In the genomic region with DNA sequence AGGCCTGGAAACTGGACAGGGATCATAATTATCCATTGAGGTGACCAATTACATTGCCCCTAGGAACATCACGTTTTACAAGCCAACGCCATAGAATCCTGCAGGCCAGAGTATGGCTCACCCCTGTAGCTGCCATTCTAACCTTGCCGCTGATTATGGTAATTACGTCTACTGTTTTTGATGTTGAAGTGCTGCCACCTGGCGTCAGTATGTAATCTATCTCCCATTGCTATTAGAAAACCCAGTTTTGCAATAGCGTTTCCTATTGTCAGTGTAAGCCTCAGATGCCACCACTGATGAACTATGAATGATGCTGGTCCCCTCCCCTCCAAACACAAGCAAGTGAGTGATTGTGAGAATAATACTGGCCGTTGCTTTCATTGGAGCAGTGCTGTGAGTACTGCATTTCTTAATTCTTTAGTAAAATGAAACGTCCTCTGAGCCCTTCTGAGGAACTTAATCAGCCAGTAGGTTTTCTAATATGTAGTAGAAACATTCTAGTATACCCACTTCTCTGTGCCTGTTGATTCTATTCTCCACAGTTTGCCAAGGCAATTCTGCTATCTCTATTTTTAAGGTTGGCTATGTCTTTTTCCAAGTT, we compare ENCODE assay signal across 8 cellular contexts.
DNase-seq lines count a peak whose midpoint lies in the region; ATAC-seq and TF ChIP-seq lines count a peak whose summit lies in the region.

No MANE protein-coding gene starts in this region.

- POLR2A ChIA-PET in Caco-2 (lab: Charles Lee): no interaction called here
- POLR2A ChIA-PET in activated CD4-positive, alpha-beta T cell treated with anti-CD3 and anti-CD28 coated beads for 36 hours (lab: Charles Lee): no interaction called here

- H2AK5ac ChIP-seq in neuronal stem cell (ENCODE audit: low read depth, low read length): no peak overlapping the region

- H3K4me3 Mint-ChIP-seq in Caco-2 (ENCODE audit: unreplicated experiment): no peak overlapping the region
- H3K4me3 Mint-ChIP-seq in activated CD4-positive, alpha-beta T cell treated with anti-CD3 and anti-CD28 coated beads for 36 hours: no peak overlapping the region

- CTCF ChIA-PET in Caco-2 (lab: Charles Lee): interaction anchor here (0.6 to 1.2 kb wide), 4 partner anchors 9 to 156 kb away, joined by 3 to 7 read pairs (median 4); no protein-coding TSS in a partner anchor
- CTCF ChIA-PET in activated CD4-positive, alpha-beta T cell treated with anti-CD3 and anti-CD28 coated beads for 36 hours (lab: Charles Lee): interaction anchor here (0.6 to 1.4 kb wide), 6 partner anchors 9 to 680 kb away, joined by 3 to 9 read pairs (median 4); no protein-coding TSS in a partner anchor

- H3K36me3 Mint-ChIP-seq in Caco-2 (ENCODE audit: insufficient read depth, unreplicated experiment): no peaks in the 10 kb centered on the region
- H3K36me3 Mint-ChIP-seq in activated CD4-positive, alpha-beta T cell treated with anti-CD3 and anti-CD28 coated beads for 36 hours (ENCODE audit: low read depth): no peaks in the 10 kb centered on the region

- TF ChIP-seq CTCF in Caco-2 (IDR thresholded peaks at IDR 0.05; ENCODE audit: insufficient read depth in 1 of 2, low read depth in 1 of 2, low read length in 1 of 2, severe bottlenecking in 1 of 2, unreplicated experiment in 1 of 2): peak; percentile 51 to 59

- H3K4me1 ChIP-seq in Caco-2 (no peaks in the 10 kb centered on the region), neuronal stem cell (ENCODE audit: control insufficient read depth in 2 of 2, insufficient read depth in 1 of 2, low read depth in 1 of 2, low read length in 2 of 2) (no peaks in the 10 kb centered on the region)

- no peaks in the 10 kb centered on the region for H3K36me3 ChIP-seq in Caco-2 (ENCODE audit: control insufficient read depth, insufficient read depth, low read length)
- H3K36me3 ChIP-seq in neuronal stem cell (replicated peaks in 1 of 2; ENCODE audit: control insufficient read depth in 2 of 2, insufficient read depth in 2 of 2, low read length in 2 of 2): no peaks in the 10 kb centered on the region

- H3K9me3 ChIP-seq in Caco-2: no peaks in the 10 kb centered on the region
- no peaks in the 10 kb centered on the region for H3K9me3 ChIP-seq in neuronal stem cell (replicated peaks in 1 of 2; ENCODE audit: control insufficient read depth in 2 of 2, insufficient read depth in 1 of 2, low read depth in 1 of 2, low read length in 2 of 2)

- H2AFZ ChIP-seq in neuronal stem cell (ENCODE audit: low read length): no peak overlapping the region

- H4K91ac ChIP-seq in neuronal stem cell (ENCODE audit: low read depth, low read length, poor library complexity): no peak overlapping the region

- H3K27ac Mint-ChIP-seq in Caco-2 (ENCODE audit: unreplicated experiment): no peak overlapping the region
- H3K27ac Mint-ChIP-seq in activated CD4-positive, alpha-beta T cell treated with anti-CD3 and anti-CD28 coated beads for 36 hours: no peak overlapping the region

- H3K27ac ChIP-seq in neuronal stem cell (replicated peaks; ENCODE audit: low read length): no peak overlapping the region

- H3K4me1 Mint-ChIP-seq in Caco-2 (ENCODE audit: low read depth, unreplicated experiment): no peaks in the 10 kb centered on the region
- no peaks in the 10 kb centered on the region for H3K4me1 Mint-ChIP-seq in activated CD4-positive, alpha-beta T cell treated with anti-CD3 and anti-CD28 coated beads for 36 hours

- H2BK15ac ChIP-seq in neuronal stem cell (ENCODE audit: low read length): no peak overlapping the region

- H3K9me3 Mint-ChIP-seq in Caco-2 (ENCODE audit: unreplicated experiment): no peaks in the 10 kb centered on the region
- no peaks in the 10 kb centered on the region for H3K9me3 Mint-ChIP-seq in activated CD4-positive, alpha-beta T cell treated with anti-CD3 and anti-CD28 coated beads for 36 hours (ENCODE audit: low read depth)

- H3K18ac ChIP-seq in neuronal stem cell (ENCODE audit: low read length): no peak overlapping the region

- no peak overlapping the region for H3K4ac ChIP-seq in neuronal stem cell (ENCODE audit: low read length)

- H3K79me1 ChIP-seq in neuronal stem cell (ENCODE audit: low read depth, low read length): no peaks in the 10 kb centered on the region

- DNase-seq in Caco-2 (peak; percentile 58 to 61), NCI-H2171 (lab: John Stamatoyannopoulos, UW) (peak; percentile 10), fibroblast of peridontal ligament (ENCODE audit: extremely low read depth) (peak; percentile 37), neuronal stem cell (ENCODE audit: low spot score) (peak; percentile 56), posterior vena cava (ENCODE audit: low spot score) (no peak)
- DNase-seq in activated CD4-positive, alpha-beta T cell treated with anti-CD3 and anti-CD28 coated beads for 36 hours: peak; percentile 69

- H3K4me3 ChIP-seq in Caco-2 (ENCODE audit: low read depth, low read length): no peak overlapping the region
- no peak overlapping the region for H3K4me3 ChIP-seq in neuronal stem cell (ENCODE audit: low read length in 2 of 2)

- peaks cover 11% of the 10 kb centered on the region for H3K27me3 Mint-ChIP-seq in Caco-2 (ENCODE audit: insufficient read depth, unreplicated experiment)
- H3K27me3 Mint-ChIP-seq in activated CD4-positive, alpha-beta T cell treated with anti-CD3 and anti-CD28 coated beads for 36 hours: peaks cover 20% of the 10 kb centered on the region

- no peak overlapping the region for H3K4me2 ChIP-seq in neuronal stem cell (ENCODE audit: insufficient read depth, low read length, poor library complexity, severe bottlenecking)

- H2BK5ac ChIP-seq in neuronal stem cell (ENCODE audit: low read length): no peak overlapping the region

- no peak overlapping the region for H3K23ac ChIP-seq in neuronal stem cell (ENCODE audit: low read depth, low read length, poor library complexity)

- H2BK12ac ChIP-seq in neuronal stem cell (ENCODE audit: low read length): no peak overlapping the region

- H3K27me3 ChIP-seq in Caco-2 (replicated peaks; ENCODE audit: control insufficient read depth, insufficient read depth, low read length): no peaks in the 10 kb centered on the region
- peaks cover 0 to under 1% (median 0%) of the 10 kb centered on the region in 3 experiments for H3K27me3 ChIP-seq in neuronal stem cell (ENCODE audit: control insufficient read depth in 3 of 3, insufficient read depth in 3 of 3, low read depth in 1 of 3, low read length in 3 of 3)

- no CpG with 5 or more reads among the region's 8 CpGs for WGBS in neuronal stem cell (ENCODE audit: extremely low coverage in 2 of 2, insufficient read length in 2 of 2, insufficient replicate concordance in 1 of 2), 2 donors

- ATAC-seq in GM19025 (IDR thresholded peaks at IDR 0.05; ENCODE audit: low read depth, unreplicated experiment) (peak; percentile 57), HG03097 (IDR thresholded peaks at IDR 0.05; ENCODE audit: low FRiP score, unreplicated experiment) (peak; percentile 72)
- peak; percentile 84 for ATAC-seq in activated CD4-positive, alpha-beta T cell treated with anti-CD3 and anti-CD28 coated beads for 36 hours

- no TSS peak for BruUV-seq in Caco-2 (replicated peaks; lab: Mats Ljungman, UMichigan)

- no peak overlapping the region for H3K14ac ChIP-seq in neuronal stem cell (ENCODE audit: low read length)

- no peak overlapping the region for H2BK120ac ChIP-seq in neuronal stem cell (ENCODE audit: low read depth, low read length)

- no peak overlapping the region for H4K8ac ChIP-seq in neuronal stem cell (ENCODE audit: low read depth, low read length)

- no peak overlapping the region for H3K9ac ChIP-seq in neuronal stem cell (ENCODE audit: low read depth, low read length, poor library complexity)

- intact Hi-C loops in Caco-2 (cut with micrococcal nuclease; ENCODE audit: unreplicated experiment) (loop anchor here (1.0 to 10.0 kb wide), 5 partner anchors 126 to 680 kb away; no protein-coding TSS in a partner anchor), posterior vena cava (cut with DNase I) (no loop called here)
- intact Hi-C loops in activated CD4-positive, alpha-beta T cell treated with anti-CD3 and anti-CD28 coated beads for 36 hours (cut with DNase I, micrococcal nuclease): loop anchor here (1.0 to 10.0 kb wide), 6 partner anchors 121 to 848 kb away; no protein-coding TSS in a partner anchor

Comparison
In these comparisons a context has a peak if more than half of its experiments do, and no peak if none do; other contexts are left out.
1. intact Hi-C loops: an anchor here in Caco-2 (1.0 to 10.0 kb wide) and activated CD4-positive, alpha-beta T cell treated with anti-CD3 and anti-CD28 coated beads for 36 hours (1.0 to 10.0 kb wide); none called in posterior vena cava.